In genomic region chr2:88691339-88692183, GRCh38 we compare ENCODE assay signal across 1 cellular context.
TF ChIP-seq lines count a peak whose summit lies in the region.

Gene RPIA (plus strand): TSS chr2:88691673. CDS start chr2:88691699, 26 bp downstream.

TF ChIP-seq in HepG2, 621 proteins besides CTCF, POLR2A, EP300 and RAD21 (continued from another document and continues in another):
- TF ChIP-seq RERE (CRISPR knock-in tag; IDR thresholded peaks at IDR 0.05; ENCODE audit: low read depth) (no peak; the same call in 1 of the 2 replicates), FOSL2 (CRISPR knock-in tag; IDR thresholded peaks at IDR 0.05) (peak; percentile 48; the same call in 1 of the 2 replicates), TERF1 (CRISPR knock-in tag; IDR thresholded peaks at IDR 0.05) (peak; percentile 95), PAX8 (CRISPR knock-in tag; IDR thresholded peaks at IDR 0.05; ENCODE audit: borderline replicate concordance) (0 out of 2 replicates have a peak, but pooled peaks have one; percentile 35), SMC3 (IDR thresholded peaks at IDR 0.05; ENCODE audit: low read length) (no peak), ZBTB42 (CRISPR knock-in tag; IDR thresholded peaks at IDR 0.05) (peak; percentile 89), ZFP82 (CRISPR knock-in tag; IDR thresholded peaks at IDR 0.05; ENCODE audit: borderline replicate concordance) (no peak), ZGPAT (CRISPR knock-in tag; IDR thresholded peaks at IDR 0.05) (peak; percentile 93), ZNF317 (CRISPR knock-in tag; IDR thresholded peaks at IDR 0.05) (no peak), ZNF101 (CRISPR knock-in tag; IDR thresholded peaks at IDR 0.05; ENCODE audit: borderline replicate concordance, low read depth) (no peak), ZNF205 (CRISPR knock-in tag; IDR thresholded peaks at IDR 0.05) (peak; percentile 74), ZNF577 (CRISPR knock-in tag; IDR thresholded peaks at IDR 0.05; ENCODE audit: borderline replicate concordance, low read depth) (peak; percentile 92; the same call in 1 of the 2 replicates), ISX (CRISPR knock-in tag; conservative IDR thresholded peaks at IDR 0.05) (no peak), SMARCC2 (IDR thresholded peaks at IDR 0.05) (no peak), ZNF674 (CRISPR knock-in tag; IDR thresholded peaks at IDR 0.05; ENCODE audit: low read depth) (no peak), ZNF639 (CRISPR knock-in tag; conservative IDR thresholded peaks at IDR 0.05) (peak; percentile 89; the same call in 1 of the 2 replicates), ZNF619 (CRISPR knock-in tag; IDR thresholded peaks at IDR 0.05) (peak; percentile 89; the same call in 1 of the 2 replicates), PAF1 (CRISPR knock-in tag; IDR thresholded peaks at IDR 0.05) (no peak), HBP1 (CRISPR knock-in tag; IDR thresholded peaks at IDR 0.05; ENCODE audit: low read depth) (0 out of 2 replicates have a peak, but pooled peaks have one; percentile 21), ZFP41 (CRISPR knock-in tag; IDR thresholded peaks at IDR 0.05; ENCODE audit: borderline replicate concordance) (peak; percentile 98; the same call in 1 of the 2 replicates), KDM4B (CRISPR knock-in tag; IDR thresholded peaks at IDR 0.05) (no peak), LBX2 (CRISPR knock-in tag; IDR thresholded peaks at IDR 0.05; ENCODE audit: borderline replicate concordance) (0 out of 2 replicates have a peak, but pooled peaks have one; percentile 44), EEA1 (CRISPR knock-in tag; IDR thresholded peaks at IDR 0.05; ENCODE audit: borderline replicate concordance) (peak; percentile 87; the same call in 1 of the 2 replicates), NBN (conservative IDR thresholded peaks at IDR 0.05) (no peak), ZNF784 (CRISPR knock-in tag; IDR thresholded peaks at IDR 0.05; ENCODE audit: borderline replicate concordance) (peak; percentile 91; the same call in 1 of the 2 replicates), HDAC2 (CRISPR knock-in tag; IDR thresholded peaks at IDR 0.05) (peak; percentile 64), ARNT (IDR thresholded peaks at IDR 0.05) (no peak), SRSF1 (optimal IDR thresholded peaks at IDR 0.05; ENCODE audit: low read depth, low read length) (peak; percentile 89), IRX3 (CRISPR knock-in tag; IDR thresholded peaks at IDR 0.05; ENCODE audit: borderline replicate concordance, low read depth) (no peak), FOXK2 (IDR thresholded peaks at IDR 0.05) (no peak), CHCHD3 (CRISPR knock-in tag; IDR thresholded peaks at IDR 0.05) (peak; percentile 96), ZNF331 (CRISPR knock-in tag; IDR thresholded peaks at IDR 0.05) (peak; percentile 60; the same call in 1 of the 2 replicates), UBTF (CRISPR knock-in tag; IDR thresholded peaks at IDR 0.05) (peak; percentile 88), AKNA (CRISPR knock-in tag; IDR thresholded peaks at IDR 0.05; ENCODE audit: borderline replicate concordance) (no peak), NFE2L2 (IDR thresholded peaks at IDR 0.05; ENCODE audit: low read length) (no peak), ZNF704 (CRISPR knock-in tag; IDR thresholded peaks at IDR 0.05; ENCODE audit: borderline replicate concordance) (peak; percentile 95), TCF7 (IDR thresholded peaks at IDR 0.05; ENCODE audit: low read depth) (no peak), SAP130 (CRISPR knock-in tag; IDR thresholded peaks at IDR 0.05; ENCODE audit: low read depth) (peak; percentile 96), ZMYM3 (CRISPR knock-in tag; IDR thresholded peaks at IDR 0.05) (no peak), RBAK (CRISPR knock-in tag; IDR thresholded peaks at IDR 0.05) (no peak; the same call in 1 of the 2 replicates)
